ENCODE assay signal across 1 cellular context in the genomic region with DNA sequence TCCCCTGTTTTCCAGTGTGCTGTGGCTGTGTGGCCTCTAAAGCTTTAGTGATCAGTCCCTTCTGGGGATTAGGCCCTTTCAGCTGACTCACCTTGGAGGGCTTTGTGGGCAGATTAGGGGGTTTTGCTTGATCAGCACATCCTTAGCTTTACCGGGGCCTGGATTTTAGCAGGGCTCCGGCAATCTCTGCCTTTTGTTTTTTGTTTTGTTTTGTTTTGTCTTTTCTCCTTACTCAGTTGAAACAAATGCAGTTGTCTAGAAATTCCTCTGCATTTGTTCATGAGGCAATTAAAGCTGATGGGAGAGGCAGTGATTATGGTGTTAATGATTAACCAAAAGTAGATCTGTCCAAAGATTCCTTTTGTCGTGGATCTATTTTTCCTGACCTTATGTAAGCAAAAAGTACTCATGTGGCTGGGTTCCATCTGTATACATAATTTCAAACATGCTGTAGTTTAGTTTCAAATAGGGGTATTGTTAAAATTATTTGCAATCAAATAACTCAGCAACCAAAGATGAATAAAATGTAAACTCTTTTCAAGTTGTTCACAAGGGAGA.
A peak's percentile ranks its signal among the peaks of the same experiment; 100 is the strongest.
TF ChIP-seq lines count a peak whose summit lies in the region.

No MANE protein-coding gene starts in this region.

TF ChIP-seq in HepG2, 621 proteins besides CTCF, POLR2A, EP300 and RAD21 (continued from another document and continues in another):
- TF ChIP-seq, protein P1, sequence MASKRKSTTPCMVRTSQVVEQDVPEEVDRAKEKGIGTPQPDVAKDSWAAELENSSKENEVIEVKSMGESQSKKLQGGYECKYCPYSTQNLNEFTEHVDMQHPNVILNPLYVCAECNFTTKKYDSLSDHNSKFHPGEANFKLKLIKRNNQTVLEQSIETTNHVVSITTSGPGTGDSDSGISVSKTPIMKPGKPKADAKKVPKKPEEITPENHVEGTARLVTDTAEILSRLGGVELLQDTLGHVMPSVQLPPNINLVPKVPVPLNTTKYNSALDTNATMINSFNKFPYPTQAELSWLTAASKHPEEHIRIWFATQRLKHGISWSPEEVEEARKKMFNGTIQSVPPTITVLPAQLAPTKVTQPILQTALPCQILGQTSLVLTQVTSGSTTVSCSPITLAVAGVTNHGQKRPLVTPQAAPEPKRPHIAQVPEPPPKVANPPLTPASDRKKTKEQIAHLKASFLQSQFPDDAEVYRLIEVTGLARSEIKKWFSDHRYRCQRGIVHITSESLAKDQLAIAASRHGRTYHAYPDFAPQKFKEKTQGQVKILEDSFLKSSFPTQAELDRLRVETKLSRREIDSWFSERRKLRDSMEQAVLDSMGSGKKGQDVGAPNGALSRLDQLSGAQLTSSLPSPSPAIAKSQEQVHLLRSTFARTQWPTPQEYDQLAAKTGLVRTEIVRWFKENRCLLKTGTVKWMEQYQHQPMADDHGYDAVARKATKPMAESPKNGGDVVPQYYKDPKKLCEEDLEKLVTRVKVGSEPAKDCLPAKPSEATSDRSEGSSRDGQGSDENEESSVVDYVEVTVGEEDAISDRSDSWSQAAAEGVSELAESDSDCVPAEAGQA (IDR thresholded peaks at IDR 0.05; ENCODE audit: low read depth) = no peak
- TF ChIP-seq, protein P1 (CRISPR knock-in tag; IDR thresholded peaks at IDR 0.05; ENCODE audit: borderline replicate concordance) = no peak
- TF ChIP-seq, protein P2, sequence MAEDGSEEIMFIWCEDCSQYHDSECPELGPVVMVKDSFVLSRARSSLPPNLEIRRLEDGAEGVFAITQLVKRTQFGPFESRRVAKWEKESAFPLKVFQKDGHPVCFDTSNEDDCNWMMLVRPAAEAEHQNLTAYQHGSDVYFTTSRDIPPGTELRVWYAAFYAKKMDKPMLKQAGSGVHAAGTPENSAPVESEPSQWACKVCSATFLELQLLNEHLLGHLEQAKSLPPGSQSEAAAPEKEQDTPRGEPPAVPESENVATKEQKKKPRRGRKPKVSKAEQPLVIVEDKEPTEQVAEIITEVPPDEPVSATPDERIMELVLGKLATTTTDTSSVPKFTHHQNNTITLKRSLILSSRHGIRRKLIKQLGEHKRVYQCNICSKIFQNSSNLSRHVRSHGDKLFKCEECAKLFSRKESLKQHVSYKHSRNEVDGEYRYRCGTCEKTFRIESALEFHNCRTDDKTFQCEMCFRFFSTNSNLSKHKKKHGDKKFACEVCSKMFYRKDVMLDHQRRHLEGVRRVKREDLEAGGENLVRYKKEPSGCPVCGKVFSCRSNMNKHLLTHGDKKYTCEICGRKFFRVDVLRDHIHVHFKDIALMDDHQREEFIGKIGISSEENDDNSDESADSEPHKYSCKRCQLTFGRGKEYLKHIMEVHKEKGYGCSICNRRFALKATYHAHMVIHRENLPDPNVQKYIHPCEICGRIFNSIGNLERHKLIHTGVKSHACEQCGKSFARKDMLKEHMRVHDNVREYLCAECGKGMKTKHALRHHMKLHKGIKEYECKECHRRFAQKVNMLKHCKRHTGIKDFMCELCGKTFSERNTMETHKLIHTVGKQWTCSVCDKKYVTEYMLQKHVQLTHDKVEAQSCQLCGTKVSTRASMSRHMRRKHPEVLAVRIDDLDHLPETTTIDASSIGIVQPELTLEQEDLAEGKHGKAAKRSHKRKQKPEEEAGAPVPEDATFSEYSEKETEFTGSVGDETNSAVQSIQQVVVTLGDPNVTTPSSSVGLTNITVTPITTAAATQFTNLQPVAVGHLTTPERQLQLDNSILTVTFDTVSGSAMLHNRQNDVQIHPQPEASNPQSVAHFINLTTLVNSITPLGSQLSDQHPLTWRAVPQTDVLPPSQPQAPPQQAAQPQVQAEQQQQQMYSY (CRISPR knock-in tag; IDR thresholded peaks at IDR 0.05) = no peak
- no peak for TF ChIP-seq RBM22 (optimal IDR thresholded peaks at IDR 0.05; ENCODE audit: low read length)
- no peak for TF ChIP-seq MAF1 (CRISPR knock-in tag; IDR thresholded peaks at IDR 0.05; ENCODE audit: borderline replicate concordance)
- TF ChIP-seq, protein P3, sequence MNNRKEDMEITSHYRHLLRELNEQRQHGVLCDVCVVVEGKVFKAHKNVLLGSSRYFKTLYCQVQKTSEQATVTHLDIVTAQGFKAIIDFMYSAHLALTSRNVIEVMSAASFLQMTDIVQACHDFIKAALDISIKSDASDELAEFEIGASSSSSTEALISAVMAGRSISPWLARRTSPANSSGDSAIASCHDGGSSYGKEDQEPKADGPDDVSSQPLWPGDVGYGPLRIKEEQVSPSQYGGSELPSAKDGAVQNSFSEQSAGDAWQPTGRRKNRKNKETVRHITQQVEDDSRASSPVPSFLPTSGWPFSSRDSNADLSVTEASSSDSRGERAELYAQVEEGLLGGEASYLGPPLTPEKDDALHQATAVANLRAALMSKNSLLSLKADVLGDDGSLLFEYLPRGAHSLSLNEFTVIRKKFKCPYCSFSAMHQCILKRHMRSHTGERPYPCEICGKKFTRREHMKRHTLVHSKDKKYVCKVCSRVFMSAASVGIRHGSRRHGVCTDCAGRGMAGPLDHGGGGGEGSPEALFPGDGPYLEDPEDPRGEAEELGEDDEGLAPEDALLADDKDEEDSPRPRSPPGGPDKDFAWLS (CRISPR knock-in tag; IDR thresholded peaks at IDR 0.05; ENCODE audit: borderline replicate concordance) = no peak
- TF ChIP-seq ZNF567 (CRISPR knock-in tag; IDR thresholded peaks at IDR 0.05; ENCODE audit: borderline replicate concordance) = no peak
- TF ChIP-seq, protein P4, sequence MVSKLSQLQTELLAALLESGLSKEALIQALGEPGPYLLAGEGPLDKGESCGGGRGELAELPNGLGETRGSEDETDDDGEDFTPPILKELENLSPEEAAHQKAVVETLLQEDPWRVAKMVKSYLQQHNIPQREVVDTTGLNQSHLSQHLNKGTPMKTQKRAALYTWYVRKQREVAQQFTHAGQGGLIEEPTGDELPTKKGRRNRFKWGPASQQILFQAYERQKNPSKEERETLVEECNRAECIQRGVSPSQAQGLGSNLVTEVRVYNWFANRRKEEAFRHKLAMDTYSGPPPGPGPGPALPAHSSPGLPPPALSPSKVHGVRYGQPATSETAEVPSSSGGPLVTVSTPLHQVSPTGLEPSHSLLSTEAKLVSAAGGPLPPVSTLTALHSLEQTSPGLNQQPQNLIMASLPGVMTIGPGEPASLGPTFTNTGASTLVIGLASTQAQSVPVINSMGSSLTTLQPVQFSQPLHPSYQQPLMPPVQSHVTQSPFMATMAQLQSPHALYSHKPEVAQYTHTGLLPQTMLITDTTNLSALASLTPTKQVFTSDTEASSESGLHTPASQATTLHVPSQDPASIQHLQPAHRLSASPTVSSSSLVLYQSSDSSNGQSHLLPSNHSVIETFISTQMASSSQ (IDR thresholded peaks at IDR 0.05; ENCODE audit: low read depth) = peak; percentile 98
- TF ChIP-seq, protein P4 (CRISPR knock-in tag; IDR thresholded peaks at IDR 0.05; ENCODE audit: borderline replicate concordance) = peak; percentile 95
- TF ChIP-seq, protein P5, sequence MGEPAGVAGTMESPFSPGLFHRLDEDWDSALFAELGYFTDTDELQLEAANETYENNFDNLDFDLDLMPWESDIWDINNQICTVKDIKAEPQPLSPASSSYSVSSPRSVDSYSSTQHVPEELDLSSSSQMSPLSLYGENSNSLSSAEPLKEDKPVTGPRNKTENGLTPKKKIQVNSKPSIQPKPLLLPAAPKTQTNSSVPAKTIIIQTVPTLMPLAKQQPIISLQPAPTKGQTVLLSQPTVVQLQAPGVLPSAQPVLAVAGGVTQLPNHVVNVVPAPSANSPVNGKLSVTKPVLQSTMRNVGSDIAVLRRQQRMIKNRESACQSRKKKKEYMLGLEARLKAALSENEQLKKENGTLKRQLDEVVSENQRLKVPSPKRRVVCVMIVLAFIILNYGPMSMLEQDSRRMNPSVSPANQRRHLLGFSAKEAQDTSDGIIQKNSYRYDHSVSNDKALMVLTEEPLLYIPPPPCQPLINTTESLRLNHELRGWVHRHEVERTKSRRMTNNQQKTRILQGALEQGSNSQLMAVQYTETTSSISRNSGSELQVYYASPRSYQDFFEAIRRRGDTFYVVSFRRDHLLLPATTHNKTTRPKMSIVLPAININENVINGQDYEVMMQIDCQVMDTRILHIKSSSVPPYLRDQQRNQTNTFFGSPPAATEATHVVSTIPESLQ (CRISPR knock-in tag; conservative IDR thresholded peaks at IDR 0.05) = no peak
- TF ChIP-seq, protein P6, sequence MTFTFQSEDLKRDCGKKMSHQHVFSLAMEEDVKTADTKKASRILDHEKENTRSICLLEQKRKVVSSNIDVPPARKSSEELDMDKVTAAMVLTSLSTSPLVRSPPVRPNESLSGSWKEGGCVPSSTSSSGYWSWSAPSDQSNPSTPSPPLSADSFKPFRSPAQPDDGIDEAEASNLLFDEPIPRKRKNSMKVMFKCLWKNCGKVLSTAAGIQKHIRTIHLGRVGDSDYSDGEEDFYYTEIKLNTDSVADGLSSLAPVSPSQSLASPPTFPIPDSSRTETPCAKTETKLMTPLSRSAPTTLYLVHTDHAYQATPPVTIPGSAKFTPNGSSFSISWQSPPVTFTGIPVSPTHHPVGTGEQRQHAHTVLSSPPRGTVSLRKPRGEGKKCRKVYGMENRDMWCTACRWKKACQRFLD (CRISPR knock-in tag; IDR thresholded peaks at IDR 0.05; ENCODE audit: borderline replicate concordance) = no peak
- TF ChIP-seq NR2C2 (CRISPR knock-in tag; IDR thresholded peaks at IDR 0.05; ENCODE audit: borderline replicate concordance) = 0 out of 2 replicates have a peak, but pooled peaks have one; percentile 19
- no peak for TF ChIP-seq MIER3 (CRISPR knock-in tag; IDR thresholded peaks at IDR 0.05; ENCODE audit: borderline replicate concordance)
- TF ChIP-seq ZSCAN30 (CRISPR knock-in tag; IDR thresholded peaks at IDR 0.05) = no peak
- TF ChIP-seq, protein P7, sequence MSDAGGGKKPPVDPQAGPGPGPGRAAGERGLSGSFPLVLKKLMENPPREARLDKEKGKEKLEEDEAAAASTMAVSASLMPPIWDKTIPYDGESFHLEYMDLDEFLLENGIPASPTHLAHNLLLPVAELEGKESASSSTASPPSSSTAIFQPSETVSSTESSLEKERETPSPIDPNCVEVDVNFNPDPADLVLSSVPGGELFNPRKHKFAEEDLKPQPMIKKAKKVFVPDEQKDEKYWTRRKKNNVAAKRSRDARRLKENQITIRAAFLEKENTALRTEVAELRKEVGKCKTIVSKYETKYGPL (CRISPR knock-in tag; IDR thresholded peaks at IDR 0.05) = no peak
- no peak for TF ChIP-seq HNRNPK (IDR thresholded peaks at IDR 0.05; ENCODE audit: low read depth, low read length, poor library complexity, severe bottlenecking)
- TF ChIP-seq ZSCAN22 (CRISPR knock-in tag; IDR thresholded peaks at IDR 0.05) = no peak
- TF ChIP-seq, protein P8, sequence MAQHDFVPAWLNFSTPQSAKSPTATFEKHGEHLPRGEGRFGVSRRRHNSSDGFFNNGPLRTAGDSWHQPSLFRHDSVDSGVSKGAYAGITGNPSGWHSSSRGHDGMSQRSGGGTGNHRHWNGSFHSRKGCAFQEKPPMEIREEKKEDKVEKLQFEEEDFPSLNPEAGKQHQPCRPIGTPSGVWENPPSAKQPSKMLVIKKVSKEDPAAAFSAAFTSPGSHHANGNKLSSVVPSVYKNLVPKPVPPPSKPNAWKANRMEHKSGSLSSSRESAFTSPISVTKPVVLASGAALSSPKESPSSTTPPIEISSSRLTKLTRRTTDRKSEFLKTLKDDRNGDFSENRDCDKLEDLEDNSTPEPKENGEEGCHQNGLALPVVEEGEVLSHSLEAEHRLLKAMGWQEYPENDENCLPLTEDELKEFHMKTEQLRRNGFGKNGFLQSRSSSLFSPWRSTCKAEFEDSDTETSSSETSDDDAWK (CRISPR knock-in tag; IDR thresholded peaks at IDR 0.05) = no peak
- TF ChIP-seq ZNF501 (CRISPR knock-in tag; IDR thresholded peaks at IDR 0.05) = no peak
- TF ChIP-seq ELF3 (CRISPR knock-in tag; IDR thresholded peaks at IDR 0.05) = no peak
- TF ChIP-seq ZFP1 (CRISPR knock-in tag; IDR thresholded peaks at IDR 0.05) = no peak
- TF ChIP-seq ZNF124 (CRISPR knock-in tag; IDR thresholded peaks at IDR 0.05) = no peak
- TF ChIP-seq NFKB2 (CRISPR knock-in tag; IDR thresholded peaks at IDR 0.05; ENCODE audit: borderline replicate concordance) = no peak
- no peak for TF ChIP-seq GTF3A (CRISPR knock-in tag; conservative IDR thresholded peaks at IDR 0.05)
- no peak for TF ChIP-seq ZSCAN25 (CRISPR knock-in tag; IDR thresholded peaks at IDR 0.05)
- TF ChIP-seq, protein P9, sequence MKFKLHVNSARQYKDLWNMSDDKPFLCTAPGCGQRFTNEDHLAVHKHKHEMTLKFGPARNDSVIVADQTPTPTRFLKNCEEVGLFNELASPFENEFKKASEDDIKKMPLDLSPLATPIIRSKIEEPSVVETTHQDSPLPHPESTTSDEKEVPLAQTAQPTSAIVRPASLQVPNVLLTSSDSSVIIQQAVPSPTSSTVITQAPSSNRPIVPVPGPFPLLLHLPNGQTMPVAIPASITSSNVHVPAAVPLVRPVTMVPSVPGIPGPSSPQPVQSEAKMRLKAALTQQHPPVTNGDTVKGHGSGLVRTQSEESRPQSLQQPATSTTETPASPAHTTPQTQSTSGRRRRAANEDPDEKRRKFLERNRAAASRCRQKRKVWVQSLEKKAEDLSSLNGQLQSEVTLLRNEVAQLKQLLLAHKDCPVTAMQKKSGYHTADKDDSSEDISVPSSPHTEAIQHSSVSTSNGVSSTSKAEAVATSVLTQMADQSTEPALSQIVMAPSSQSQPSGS (CRISPR knock-in tag; IDR thresholded peaks at IDR 0.05) = no peak
- TF ChIP-seq ZNF138 (CRISPR knock-in tag; IDR thresholded peaks at IDR 0.05; ENCODE audit: low read depth) = no peak
- TF ChIP-seq, protein P10, sequence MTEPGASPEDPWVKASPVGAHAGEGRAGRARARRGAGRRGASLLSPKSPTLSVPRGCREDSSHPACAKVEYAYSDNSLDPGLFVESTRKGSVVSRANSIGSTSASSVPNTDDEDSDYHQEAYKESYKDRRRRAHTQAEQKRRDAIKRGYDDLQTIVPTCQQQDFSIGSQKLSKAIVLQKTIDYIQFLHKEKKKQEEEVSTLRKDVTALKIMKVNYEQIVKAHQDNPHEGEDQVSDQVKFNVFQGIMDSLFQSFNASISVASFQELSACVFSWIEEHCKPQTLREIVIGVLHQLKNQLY (CRISPR knock-in tag; IDR thresholded peaks at IDR 0.05) = peak; percentile 65; the same call in 1 of the 2 replicates
